Comparison of ENCODE assay signal across 20 cellular contexts in genomic region chr6:46526607-46527006, GRCh38. TPM values are rescaled to one million over a fixed set of nuclear protein-coding genes. Genes with fewer than 3 reads are reported as not detected.
DNase-seq lines count a peak whose midpoint lies in the region; ATAC-seq and TF ChIP-seq lines count a peak whose summit lies in the region.
"Had no signal": no experiment of that assay in that cellular context is flagged by ENCODE, and none has a peak within 500 bp of the region (broad histone marks: within the 10 kb centered on the region; RNA-seq: fewer than 3 reads in every experiment).

No MANE protein-coding gene starts in this region.

- H3K36me3 Mint-ChIP-seq in WTC11, result no peaks in the 10 kb centered on the region
- H3K36me3 Mint-ChIP-seq: IgD-negative memory B cell had no signal

- no peaks in the 10 kb centered on the region for H3K9me3 ChIP-seq in Karpas-422 (ENCODE audit: low read length)
- H3K9me3 ChIP-seq: BLaER1 had no signal

- whole genome bisulfite sequencing in mesendoderm (ENCODE audit: extremely low coverage, insufficient coverage, low lambda C conversion rate), result no CpG with 5 or more reads among the region's 2 CpGs

- H3K36me3 ChIP-seq in Karpas-422 (ENCODE audit: insufficient read depth, low read length) (no peaks in the 10 kb centered on the region), mesendoderm (ENCODE audit: control insufficient read depth, insufficient read depth, low read length) (no peaks in the 10 kb centered on the region)
- H3K36me3 ChIP-seq: BLaER1 had no signal

- H3K18ac ChIP-seq in mesendoderm (ENCODE audit: low read length), result no peak overlapping the region

- CTCF ChIA-PET in WTC11 (lab: Charles Lee), result interaction anchor here (1.7 kb wide), 1 partner anchor 35 kb away, joined by 5 read pairs; the partner anchor contains the start of gene RCAN2

- H2BK15ac ChIP-seq in mesendoderm (replicated peaks; ENCODE audit: low read depth), result no peak overlapping the region

- no peak overlapping the region for H3K27ac Mint-ChIP-seq in WTC11
- H3K27ac Mint-ChIP-seq: CD4-positive, alpha-beta T cell; IgD-negative memory B cell had no signal

- POLR2A ChIA-PET in WTC11 (lab: Charles Lee), result interaction anchor here (1.0 kb wide), 1 partner anchor 35 kb away, joined by 3 read pairs; no protein-coding TSS in a partner anchor

- peaks cover 24% of the 10 kb centered on the region for H3K4me1 Mint-ChIP-seq in WTC11
- H3K4me1 Mint-ChIP-seq: IgD-negative memory B cell had no signal

- no peak overlapping the region for H4K8ac ChIP-seq in mesendoderm (ENCODE audit: low read depth, low read length)

- no peak overlapping the region for H3K4me3 Mint-ChIP-seq in WTC11
- H3K4me3 Mint-ChIP-seq: CD4-positive, alpha-beta T cell; IgD-negative memory B cell had no signal

- H4K5ac ChIP-seq in mesendoderm (ENCODE audit: low read length), result no peak overlapping the region

- H3K4me3 ChIP-seq in Karpas-422 (ENCODE audit: low read length), result no peak overlapping the region
- H3K4me3 ChIP-seq in mesendoderm (ENCODE audit: low read length), result no peak overlapping the region
- H3K4me3 ChIP-seq: BLaER1 had no signal

- H3K9me2 ChIP-seq in Karpas-422 (replicated peaks; ENCODE audit: insufficient read depth, low read length), result no peaks in the 10 kb centered on the region

- no peak overlapping the region for H3K23ac ChIP-seq in mesendoderm (ENCODE audit: low read length)

- H3K27me3 ChIP-seq in Karpas-422 (ENCODE audit: low read length) (no peaks in the 10 kb centered on the region), mesendoderm (ENCODE audit: insufficient read depth, low read length, poor library complexity) (no peaks in the 10 kb centered on the region)
- H3K27me3 ChIP-seq: BLaER1 had no signal

- H3K79me1 ChIP-seq in mesendoderm (ENCODE audit: low read length), result no peaks in the 10 kb centered on the region

- H3K56ac ChIP-seq in mesendoderm (ENCODE audit: low read length), result no peak overlapping the region

- H3K4me2 ChIP-seq in Karpas-422 (ENCODE audit: low read depth, low read length, poor library complexity, severe bottlenecking), result peak overlapping the region; percentile 22
- H3K4me2 ChIP-seq in mesendoderm (ENCODE audit: low read length), result no peak overlapping the region
- H3K4me2 ChIP-seq: BLaER1, KMS-11 had no signal

- no peak overlapping the region for H2BK120ac ChIP-seq in mesendoderm (ENCODE audit: low read depth, low read length)

- no peak overlapping the region for H2AK5ac ChIP-seq in mesendoderm (ENCODE audit: low read length)

- H4K20me1 ChIP-seq in Karpas-422 (ENCODE audit: insufficient read depth, low read depth, low read length), result no peaks in the 10 kb centered on the region
- H4K20me1 ChIP-seq: BLaER1 had no signal

- H3K79me2 ChIP-seq in Karpas-422 (ENCODE audit: low read length) (no peaks in the 10 kb centered on the region), mesendoderm (ENCODE audit: control insufficient read depth, insufficient read depth, low read length) (no peaks in the 10 kb centered on the region)

- H3K9ac ChIP-seq in Karpas-422 (ENCODE audit: low read length) (no peak overlapping the region), mesendoderm (ENCODE audit: low read length) (no peak overlapping the region)
- H3K9ac ChIP-seq: BLaER1, KMS-11 had no signal

- H3K27ac ChIP-seq in C4-2B, result peak overlapping the region; percentile 17; the same call in 1 of the 2 replicates
- H3K27ac ChIP-seq in Karpas-422 (ENCODE audit: low read length), result no peak overlapping the region
- H3K27ac ChIP-seq in mesendoderm (ENCODE audit: low read depth, low read length), result no peak overlapping the region
- H3K27ac ChIP-seq: BLaER1, KMS-11 had no signal

- DNase-seq in Karpas-422, result no peak
- DNase-seq in WTC11 (ENCODE audit: low spot score), result no peak
- peak; percentile 87 for DNase-seq in mesendoderm
- DNase-seq in T-helper 1 cell, result no peak
- DNase-seq in SHP77 treated with DMSO at 0.1 percent for 48 hours (lab: John Stamatoyannopoulos, UW), result no peak
- no peak for DNase-seq in stimulated activated naive CD4-positive, alpha-beta T cell (lab: John Stamatoyannopoulos, UW)
- DNase-seq: CD4-positive, alpha-beta T cell; GF-D8; NCI-H1092; NCI-H146; NCI-H2029; NCI-H2171; NCI-H226; Right ventricle myocardium superior; RPMI8226 had no signal

- H3K4me1 ChIP-seq in Karpas-422 (ENCODE audit: low read length), result peaks cover 14% of the 10 kb centered on the region
- peaks cover 2% of the 10 kb centered on the region for H3K4me1 ChIP-seq in mesendoderm (ENCODE audit: control insufficient read depth, low read depth, low read length)
- H3K4me1 ChIP-seq: BLaER1 had no signal

- no peak overlapping the region for H2BK5ac ChIP-seq in mesendoderm (ENCODE audit: low read length)

- peak; percentile 65 for ATAC-seq in WTC11

- no peak for TF ChIP-seq CTCF in C4-2B (conservative IDR thresholded peaks at IDR 0.05)
- TF ChIP-seq CTCF in WTC11 (IDR thresholded peaks at IDR 0.05), result no peak

- no peaks in the 10 kb centered on the region for H3K27me3 Mint-ChIP-seq in WTC11 (ENCODE audit: low read depth)

- H3K9me3 Mint-ChIP-seq in WTC11, result no peaks in the 10 kb centered on the region; the same call in 1 of the 2 replicates
- H3K9me3 Mint-ChIP-seq: CD4-positive, alpha-beta T cell had no signal

- H3K4ac ChIP-seq in mesendoderm (ENCODE audit: low read depth, low read length), result no peak overlapping the region

- H2AFZ ChIP-seq in Karpas-422 (ENCODE audit: low read length), result no peak overlapping the region

TF ChIP-seq in WTC11, 78 proteins besides CTCF, POLR2A, EP300 and RAD21:
- TF ChIP-seq ESRRA (CRISPR knock-in tag; IDR thresholded peaks at IDR 0.05; ENCODE audit: borderline replicate concordance), result no peak
- no peak for TF ChIP-seq IRF1 (CRISPR knock-in tag; IDR thresholded peaks at IDR 0.05)
- no peak for TF ChIP-seq USF1 (CRISPR knock-in tag; IDR thresholded peaks at IDR 0.05)
- TF ChIP-seq NR1H2 (CRISPR knock-in tag; IDR thresholded peaks at IDR 0.05), result no peak
- no peak for TF ChIP-seq ATF2 (CRISPR knock-in tag; IDR thresholded peaks at IDR 0.05; ENCODE audit: borderline replicate concordance, low read depth)
- no peak for TF ChIP-seq ZNF281 (CRISPR knock-in tag; IDR thresholded peaks at IDR 0.05)
- TF ChIP-seq NR3C1 (CRISPR knock-in tag; conservative IDR thresholded peaks at IDR 0.05; ENCODE audit: low read depth), result no peak
TF ChIP-seq in WTC11: peak in this region for 0.

RNA-seq across cellular contexts. Expression of gene RCAN2, which starts 35.4 kb away (rescaled TPM):
- total RNA-seq in Karpas-422 (2014; rRNA removed; shearing (Covaris generic); ENCODE audit: low replicate concordance), result 2.3 and 4.7 TPM in 2 replicates
- total RNA-seq in WTC11 (2021), result 3.4 to 3.9 TPM (median 3.8 TPM) in 3 replicates
- 5.9 TPM for polyA plus RNA-seq in mesendoderm (2013, experiment 1 of 2)
- 6.1 TPM for polyA plus RNA-seq in mesendoderm (2013, experiment 2 of 2)
- total RNA-seq: A172; CD4-positive, alpha-beta T cell had no signal
- polyA plus RNA-seq: IgD-negative memory B cell had no signal
